1 cellular context compared by ENCODE assay signal in genomic region chr14:61281911-61282310, GRCh38.
TF ChIP-seq lines count a peak whose summit lies in the region.

No MANE protein-coding gene starts in this region.

TF ChIP-seq in HCT116, 20 proteins besides CTCF, POLR2A, EP300 and RAD21:
- TF ChIP-seq ZBTB33 (IDR thresholded peaks at IDR 0.05; ENCODE audit: extremely low read depth, insufficient replicate concordance, low read length): no peak
- TF ChIP-seq CBX3 (IDR thresholded peaks at IDR 0.05; ENCODE audit: low read depth): no peak
- TF ChIP-seq FOSL1 (IDR thresholded peaks at IDR 0.05; ENCODE audit: low read depth): no peak
- TF ChIP-seq EZH2phosphoT487 (IDR thresholded peaks at IDR 0.05; ENCODE audit: borderline replicate concordance): no peak
- no peak for TF ChIP-seq SIN3A (IDR thresholded peaks at IDR 0.05; ENCODE audit: low read depth)
- no peak for TF ChIP-seq REST (IDR thresholded peaks at IDR 0.05; ENCODE audit: low read depth)
- no peak for TF ChIP-seq JUND (IDR thresholded peaks at IDR 0.05)
- no peak for TF ChIP-seq ZFX (IDR thresholded peaks at IDR 0.05)
- no peak for TF ChIP-seq ZNF274 (IDR thresholded peaks at IDR 0.05; ENCODE audit: low read depth, low read length)
- no peak for TF ChIP-seq SP1 (IDR thresholded peaks at IDR 0.05; ENCODE audit: low read depth)
- no peak for TF ChIP-seq TCF7L2 (IDR thresholded peaks at IDR 0.05; ENCODE audit: borderline replicate concordance, extremely low read depth, insufficient read depth, insufficient read length)
- no peak for TF ChIP-seq EZH2 (IDR thresholded peaks at IDR 0.05)
- TF ChIP-seq YY1 (IDR thresholded peaks at IDR 0.05; ENCODE audit: extremely low read depth, insufficient replicate concordance, low read depth, low read length): no peak
- TF ChIP-seq EGR1 (IDR thresholded peaks at IDR 0.05; ENCODE audit: low read depth): no peak
- TF ChIP-seq SRF (IDR thresholded peaks at IDR 0.05; ENCODE audit: low read depth): no peak
- no peak for TF ChIP-seq POLR2AphosphoS5 (IDR thresholded peaks at IDR 0.05; ENCODE audit: low read depth, low read length)
- no peak for TF ChIP-seq ELF1 (IDR thresholded peaks at IDR 0.05; ENCODE audit: borderline replicate concordance, low read depth)
- TF ChIP-seq ATF3 (IDR thresholded peaks at IDR 0.05): no peak
- no peak for TF ChIP-seq CEBPB (IDR thresholded peaks at IDR 0.05; ENCODE audit: low read depth)
